15 cellular contexts compared by ENCODE assay signal in genomic region chr1:109757936-109758786, GRCh38. TPM values are rescaled to one million over a fixed set of nuclear protein-coding genes. Genes with fewer than 3 reads are reported as not detected.
DNase-seq lines count a peak whose midpoint lies in the region; ATAC-seq and TF ChIP-seq lines count a peak whose summit lies in the region.
"Had no signal": no experiment of that assay in that cellular context is flagged by ENCODE, and none has a peak within 500 bp of the region (broad histone marks: within the 10 kb centered on the region; RNA-seq: fewer than 3 reads in every experiment).

No MANE protein-coding gene starts in this region.

- H3K36me3 ChIP-seq in osteoblast (ENCODE audit: insufficient read depth, low read length) (no peaks in the 10 kb centered on the region), upper lobe of right lung (no peaks in the 10 kb centered on the region)
- H3K36me3 ChIP-seq: MG63 had no signal

- H3K4me3 Mint-ChIP-seq in activated T-cell treated with anti-CD3 and anti-CD28 coated beads, Interleukin-2, amount 50 U/mL, for 24 hours, result no peak overlapping the region

- H3K27ac ChIP-seq in coronary artery (no peak overlapping the region), osteoblast (ENCODE audit: low read depth, low read length) (no peak overlapping the region), upper lobe of right lung (no peak overlapping the region)
- H3K27ac ChIP-seq: PC-9 had no signal

- ATAC-seq in upper lobe of right lung, result no peak
- no peak for ATAC-seq in HG03442 (IDR thresholded peaks at IDR 0.05; ENCODE audit: unreplicated experiment)

- no peaks in the 10 kb centered on the region for H3K9me3 Mint-ChIP-seq in activated T-cell treated with anti-CD3 and anti-CD28 coated beads, Interleukin-2, amount 50 U/mL, for 24 hours

- H3K4me3 ChIP-seq in coronary artery, result no peak overlapping the region
- H3K4me3 ChIP-seq in osteoblast (ENCODE audit: insufficient read depth, low read length), result no peak overlapping the region
- H3K4me3 ChIP-seq in upper lobe of right lung, result no peak overlapping the region
- H3K4me3 ChIP-seq: MG63, PC-9 had no signal

- no peak for TF ChIP-seq CTCF in coronary artery (IDR thresholded peaks at IDR 0.05)
- no peak for TF ChIP-seq CTCF in osteoblast (IDR thresholded peaks at IDR 0.05; ENCODE audit: extremely low read depth, low read depth, low read length)
- TF ChIP-seq CTCF in upper lobe of right lung (IDR thresholded peaks at IDR 0.05), result no peak

- peak; percentile 9 for DNase-seq in activated T-cell treated with anti-CD3 and anti-CD28 coated beads, Interleukin-2, amount 50 U/mL, for 24 hours
- DNase-seq in activated T-cell treated with anti-CD3 and anti-CD28 coated beads for 4 hours (no peak), coronary artery (ENCODE audit: low spot score) (peak; percentile 55), osteoblast (ENCODE audit: insufficient read length, low spot score, missing footprints) (peak; percentile 66), upper lobe of right lung (peak; percentile 45)
- no peak for DNase-seq in stimulated activated CD4-positive, alpha-beta T cell treated with anti-CD3 and anti-CD28 coated beads, Interleukin-15, amount 100 ng/mL, for 24 hours
- DNase-seq: Caco-2, MG63, NCI-H1105, NCI-H2029, NCI-H2171 treated with DMSO at 0.1 percent for 48 hours, NCI-H774, PC-9 had no signal

- no peak overlapping the region for H3K4me2 ChIP-seq in osteoblast (ENCODE audit: insufficient read depth, low read length)
- H3K4me2 ChIP-seq: PC-9 had no signal

- H3K36me3 Mint-ChIP-seq in activated T-cell treated with anti-CD3 and anti-CD28 coated beads, Interleukin-2, amount 50 U/mL, for 24 hours (ENCODE audit: low read depth), result no peaks in the 10 kb centered on the region

- H3K79me2 ChIP-seq in osteoblast (ENCODE audit: insufficient read depth, low read length), result no peaks in the 10 kb centered on the region

- no peaks in the 10 kb centered on the region for H3K4me1 Mint-ChIP-seq in activated T-cell treated with anti-CD3 and anti-CD28 coated beads, Interleukin-2, amount 50 U/mL, for 24 hours (ENCODE audit: low read depth)

- H3K27ac Mint-ChIP-seq in activated T-cell treated with anti-CD3 and anti-CD28 coated beads, Interleukin-2, amount 50 U/mL, for 24 hours, result no peak overlapping the region

- H3K9me3 ChIP-seq in osteoblast (ENCODE audit: low read depth, low read length) (no peaks in the 10 kb centered on the region), upper lobe of right lung (no peaks in the 10 kb centered on the region)
- H3K9me3 ChIP-seq: Caco-2, MG63 had no signal

- H3K4me1 ChIP-seq in osteoblast (ENCODE audit: insufficient read depth, low read length) (no peaks in the 10 kb centered on the region), upper lobe of right lung (peaks cover 4% of the 10 kb centered on the region)

- no peaks in the 10 kb centered on the region for H3K27me3 Mint-ChIP-seq in activated T-cell treated with anti-CD3 and anti-CD28 coated beads, Interleukin-2, amount 50 U/mL, for 24 hours

- no peak overlapping the region for H2AFZ ChIP-seq in osteoblast (ENCODE audit: low read length)
- H2AFZ ChIP-seq: PC-9 had no signal

- H4K20me1 ChIP-seq in osteoblast (ENCODE audit: insufficient read depth, low read length), result no peaks in the 10 kb centered on the region

- intact Hi-C loops in upper lobe of right lung (cut with DNase I), result no loop called here

- H3K27me3 ChIP-seq in osteoblast (ENCODE audit: insufficient read depth, low read length) (peaks cover 7% of the 10 kb centered on the region), upper lobe of right lung (no peaks in the 10 kb centered on the region)
- H3K27me3 ChIP-seq: MG63 had no signal

RNA-seq across cellular contexts. Expression of gene EPS8L3, which starts 5.6 kb away (rescaled TPM):
- total RNA-seq in osteoblast (not detected in 2 replicates), upper lobe of right lung (not detected)
- total RNA-seq: A673 had no signal

RNA-seq across cellular contexts. Expression of gene GSTM3, which starts 17.3 kb away (rescaled TPM):
- 49.9 and 50.1 TPM in 2 replicates for total RNA-seq in osteoblast
- 29.7 TPM for total RNA-seq in upper lobe of right lung

RNA-seq across cellular contexts. Expression of gene GSTM5, which starts 46.1 kb away (rescaled TPM):
- 2.1 and 4.3 TPM in 2 replicates for total RNA-seq in osteoblast
- total RNA-seq in upper lobe of right lung, result 18.1 TPM
- total RNA-seq: PC-9 had no signal

Comparison
In these comparisons a context has a peak if more than half of its experiments do, and no peak if none do; other contexts are left out.
1. DNase-seq: peak in activated T-cell treated with anti-CD3 and anti-CD28 coated beads, Interleukin-2, amount 50 U/mL, for 24 hours (single experiment), coronary artery (single experiment), osteoblast (single experiment) and upper lobe of right lung (single experiment); none in activated T-cell treated with anti-CD3 and anti-CD28 coated beads for 4 hours (single experiment) and stimulated activated CD4-positive, alpha-beta T cell treated with anti-CD3 and anti-CD28 coated beads, Interleukin-15, amount 100 ng/mL, for 24 hours (single experiment).